25 cellular contexts compared by ENCODE assay signal in the genomic region with DNA sequence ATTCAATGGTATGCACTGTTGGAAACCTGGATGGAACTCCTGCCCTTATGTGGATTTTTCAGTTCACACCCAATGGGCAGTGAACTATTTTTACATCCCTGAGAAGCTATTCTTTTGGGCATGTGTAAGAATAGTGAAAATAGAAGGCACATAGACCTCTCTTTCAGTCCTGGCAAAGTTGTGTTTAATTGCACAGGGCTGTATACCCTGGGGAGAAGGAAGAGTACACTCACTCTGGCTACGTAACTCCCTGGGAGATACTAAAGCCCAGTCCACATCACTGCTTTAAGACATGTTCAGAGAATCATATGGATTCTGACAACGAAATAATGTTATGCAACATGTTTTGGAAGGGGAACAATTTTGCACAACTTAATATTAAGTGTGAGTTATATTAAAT.
A peak's percentile ranks its signal among the peaks of the same experiment; 100 is the strongest.
DNase-seq lines count a peak whose midpoint lies in the region; ATAC-seq, FAIRE-seq and TF ChIP-seq lines count a peak whose summit lies in the region.
"Had no signal": no experiment of that assay in that cellular context is flagged by ENCODE, and none has a peak within 500 bp of the region (broad histone marks: within the 10 kb centered on the region; RNA-seq: fewer than 3 reads in every experiment).

No MANE protein-coding gene starts in this region.

- no peak overlapping the region for H4K5ac ChIP-seq in IMR-90 (ENCODE audit: low read depth, low read length)

- 0 out of 2 replicates have a peak overlapping the region, but pooled peaks have one; percentile 23 for H3K14ac ChIP-seq in IMR-90 (replicated peaks; ENCODE audit: low read depth, low read length)

- no peak overlapping the region; the same call in 1 of the 2 replicates for H3K18ac ChIP-seq in IMR-90 (ENCODE audit: low read depth, low read length)

- H2AK9ac ChIP-seq in IMR-90 (replicated peaks; ENCODE audit: low read depth, low read length, poor library complexity) = no peak overlapping the region

- CTCF ChIA-PET in IMR-90 (lab: Yijun Ruan, JAX) = interaction anchor here (0.6 kb wide), 1 partner anchor 28 kb away, joined by 4 read pairs; no protein-coding TSS in a partner anchor

- H2BK15ac ChIP-seq in IMR-90 (ENCODE audit: low read depth, low read length) = peak overlapping the region; percentile 84; the same call in 1 of the 3 replicates

- no peak overlapping the region for H4K91ac ChIP-seq in IMR-90 (ENCODE audit: insufficient read depth, low read depth, low read length)

- peak overlapping the region; percentile 8 for H2BK5ac ChIP-seq in IMR-90 (ENCODE audit: low read depth, low read length, poor library complexity, severe bottlenecking)

- H3K79me1 ChIP-seq in IMR-90 (ENCODE audit: low read depth in 1 of 2, low read length in 2 of 2) = no peaks in the 10 kb centered on the region

- peaks cover 18% of the 10 kb centered on the region for H3K9me1 ChIP-seq in IMR-90 (ENCODE audit: insufficient read depth, low read length)

- no peaks in the 10 kb centered on the region for H3K79me2 ChIP-seq in astrocyte (ENCODE audit: insufficient read depth, low read length)

- FAIRE-seq in astrocyte (lab: Jason Lieb, UNC) = no peak

- H2BK120ac ChIP-seq in IMR-90 (ENCODE audit: low read depth, low read length) = peak overlapping the region; percentile 82; the same call in 1 of the 2 replicates

- H3K36me3 ChIP-seq in IMR-90 (ENCODE audit: control insufficient read depth, insufficient read depth, low read length) (no peaks in the 10 kb centered on the region), astrocyte (ENCODE audit: insufficient read depth, low read length) (no peaks in the 10 kb centered on the region), suprapubic skin (no peaks in the 10 kb centered on the region)
- H3K36me3 ChIP-seq: lower lobe of right lung, ovary, right atrium auricular region, stomach, transverse colon had no signal

- H3K27me3 Mint-ChIP-seq in astrocyte (ENCODE audit: low read depth, unreplicated experiment) (no peaks in the 10 kb centered on the region), nephron (ENCODE audit: low read depth) (no peaks in the 10 kb centered on the region)
- H3K27me3 Mint-ChIP-seq: activated naive CD8-positive, alpha-beta T cell treated with anti-CD3 and anti-CD28 coated beads for 36 hours had no signal

- H3K36me3 Mint-ChIP-seq in astrocyte (ENCODE audit: low read depth, unreplicated experiment) = peaks cover 2% of the 10 kb centered on the region
- peaks cover 17% of the 10 kb centered on the region for H3K36me3 Mint-ChIP-seq in nephron (ENCODE audit: low read depth)
- H3K36me3 Mint-ChIP-seq: activated naive CD8-positive, alpha-beta T cell treated with anti-CD3 and anti-CD28 coated beads for 36 hours had no signal

- no peak overlapping the region for H2AFZ ChIP-seq in IMR-90 (replicated peaks; ENCODE audit: low read length, poor library complexity)
- no peak overlapping the region for H2AFZ ChIP-seq in astrocyte (ENCODE audit: low read depth, low read length)
- H2AFZ ChIP-seq: PC-9 had no signal

- H4K8ac ChIP-seq in IMR-90 (ENCODE audit: low read depth in 2 of 2, low read length in 2 of 2) = no peak overlapping the region

- H4K20me1 ChIP-seq in IMR-90 (ENCODE audit: insufficient read depth, low read length) (no peaks in the 10 kb centered on the region), astrocyte (ENCODE audit: insufficient read depth, low read length) (no peaks in the 10 kb centered on the region)

- WGBS in IMR-90 (ENCODE audit: extremely low coverage in 2 of 2, insufficient read length in 1 of 2), 2 experiments = no CpG with 5 or more reads among the region's 2 CpGs
- 87% methylated on average over 2 of the region's 2 CpGs for WGBS in suprapubic skin

- H3K4ac ChIP-seq in IMR-90 (ENCODE audit: low read depth, low read length) = peak overlapping the region; percentile 66; the same call in 1 of the 2 replicates

- intact Hi-C loops in IMR-90 (cut with micrococcal nuclease) = no loop called here

- H3K4me3 Mint-ChIP-seq in astrocyte (ENCODE audit: unreplicated experiment) (no peak overlapping the region), nephron (no peak overlapping the region)
- H3K4me3 Mint-ChIP-seq: activated naive CD8-positive, alpha-beta T cell treated with anti-CD3 and anti-CD28 coated beads for 36 hours had no signal

- peak overlapping the region; percentile 63; the same call in 1 of the 2 replicates for H2BK20ac ChIP-seq in IMR-90 (ENCODE audit: low read depth, low read length)

- DNase-seq in NCI-H1092 treated with DMSO at 0.1 percent for 48 hours (lab: John Stamatoyannopoulos, UW) (peak; percentile 79), NCI-H1092 (lab: John Stamatoyannopoulos, UW) (no peak), IMR-90 (no peak), astrocyte (ENCODE audit: low read depth) (no peak), RPMI8226 (no peak), suprapubic skin (ENCODE audit: low spot score in 2 of 2) (no peak)
- DNase-seq: 8988T; activated CD4-positive, alpha-beta T cell treated with anti-CD3 and anti-CD28 coated beads for 48 hours; activated CD8-positive, alpha-beta memory T cell treated with anti-CD3 and anti-CD28 coated beads, Interleukin-2, amount 50 U/mL, for 48 hours; activated naive CD8-positive, alpha-beta T cell treated with anti-CD3 and anti-CD28 coated beads for 36 hours; effector CD4-positive, alpha-beta T cell; foreskin melanocyte; HCEC 1CT; hippocampal formation; Kasumi-1; lower lobe of right lung; NCI-H1048; NCI-H82; ovary; PC-9; stomach; transverse colon had no signal

- H3K4me1 Mint-ChIP-seq in astrocyte (ENCODE audit: low read depth, unreplicated experiment) = peaks cover 35% of the 10 kb centered on the region
- peaks cover 51% of the 10 kb centered on the region for H3K4me1 Mint-ChIP-seq in nephron

- H3K9me3 Mint-ChIP-seq in astrocyte (ENCODE audit: unreplicated experiment) (no peaks in the 10 kb centered on the region), nephron (no peaks in the 10 kb centered on the region)
- H3K9me3 Mint-ChIP-seq: activated naive CD8-positive, alpha-beta T cell treated with anti-CD3 and anti-CD28 coated beads for 36 hours had no signal

- H3K4me2 ChIP-seq in IMR-90 (ENCODE audit: low read depth, low read length) = no peak overlapping the region
- peak overlapping the region; percentile 42 for H3K4me2 ChIP-seq in astrocyte (ENCODE audit: low read length)
- H3K4me2 ChIP-seq: PC-9 had no signal

- in situ Hi-C loops in IMR-90 (cut with MboI; ENCODE audit: low sequenced_read_pairs) = no loop called here

- H3K9ac ChIP-seq in IMR-90 (ENCODE audit: low read depth, low read length) (no peak overlapping the region), astrocyte (ENCODE audit: low read length) (no peak overlapping the region)

- POLR2A ChIA-PET in IMR-90 (lab: Charles Lee; ENCODE audit: unreplicated experiment) = no interaction called here

- H3K9me3 ChIP-seq in IMR-90 (ENCODE audit: control insufficient read depth, insufficient read depth, low read length) = no peaks in the 10 kb centered on the region
- H3K9me3 ChIP-seq in astrocyte (ENCODE audit: insufficient read depth, low read depth, low read length) = no peaks in the 10 kb centered on the region
- H3K9me3 ChIP-seq in suprapubic skin = no peaks in the 10 kb centered on the region
- H3K9me3 ChIP-seq: lower lobe of right lung, ovary, right atrium auricular region, stomach, transverse colon had no signal

- no peak overlapping the region for H3K56ac ChIP-seq in IMR-90 (ENCODE audit: extremely low read depth, insufficient read depth, low read length)

- no peak for TF ChIP-seq EP300 in suprapubic skin (IDR thresholded peaks at IDR 0.05)

- BruUV-seq in IMR-90 (replicated peaks; lab: Mats Ljungman, UMichigan) = no TSS peak

- H2AK5ac ChIP-seq in IMR-90 (ENCODE audit: low read depth, low read length) = no peak overlapping the region; the same call in 1 of the 2 replicates

- no peaks in the 10 kb centered on the region for H3K27me3 ChIP-seq in IMR-90 (ENCODE audit: control insufficient read depth, insufficient read depth, low read length)
- H3K27me3 ChIP-seq in astrocyte (ENCODE audit: insufficient read depth, low read length) = no peaks in the 10 kb centered on the region
- H3K27me3 ChIP-seq in suprapubic skin = no peaks in the 10 kb centered on the region
- H3K27me3 ChIP-seq: ovary, right atrium auricular region, stomach, transverse colon had no signal

- H3K4me1 ChIP-seq in IMR-90 (ENCODE audit: control insufficient read depth, insufficient read depth, low read length) (peaks cover 12% of the 10 kb centered on the region), astrocyte (ENCODE audit: insufficient read depth, low read length) (peaks cover 42% of the 10 kb centered on the region), suprapubic skin (peaks cover 5% of the 10 kb centered on the region)
- H3K4me1 ChIP-seq: lower lobe of right lung had no signal

- no peak overlapping the region for H3K27ac Mint-ChIP-seq in astrocyte (ENCODE audit: unreplicated experiment)
- H3K27ac Mint-ChIP-seq in nephron = peak overlapping the region; percentile 62 to 90 (median 70)
- H3K27ac Mint-ChIP-seq: activated naive CD8-positive, alpha-beta T cell treated with anti-CD3 and anti-CD28 coated beads for 36 hours had no signal

- ATAC-seq in IMR-90 (ENCODE audit: low read depth) = no peak
- ATAC-seq in HG02981 (IDR thresholded peaks at IDR 0.05; ENCODE audit: unreplicated experiment) = no peak
- ATAC-seq: lower lobe of right lung had no signal

- TF ChIP-seq CTCF in IMR-90 (conservative IDR thresholded peaks at IDR 0.05; ENCODE audit: low read depth, low read length) (no peak), astrocyte (IDR thresholded peaks at IDR 0.05; ENCODE audit: insufficient read depth, low read depth, low read length) (no peak), nephron (IDR thresholded peaks at IDR 0.05; ENCODE audit: unreplicated experiment in 3 of 3) (no peak), suprapubic skin (IDR thresholded peaks at IDR 0.05) (no peak)

- H3K23ac ChIP-seq in IMR-90 (ENCODE audit: low read depth, low read length) = peak overlapping the region; percentile 68; the same call in 1 of the 2 replicates

- no peak for TF ChIP-seq RAD21 in IMR-90 (IDR thresholded peaks at IDR 0.05; ENCODE audit: low read length)

- dilution Hi-C loops in IMR-90 (cut with HindIII; ENCODE audit: low sequenced_read_pairs, unreplicated experiment) = no loop called here

- no peak overlapping the region for H3K27ac ChIP-seq in IMR-90 (ENCODE audit: insufficient read depth, low read length)
- no peak overlapping the region for H3K27ac ChIP-seq in astrocyte (ENCODE audit: low read depth, low read length)
- H3K27ac ChIP-seq in suprapubic skin = no peak overlapping the region
- H3K27ac ChIP-seq: lower lobe of right lung, ovary, PC-9, right atrium auricular region, stomach had no signal

- no peak overlapping the region for H3K4me3 ChIP-seq in IMR-90 (ENCODE audit: insufficient read depth, low read depth, low read length)
- no peak overlapping the region for H3K4me3 ChIP-seq in astrocyte (ENCODE audit: insufficient read depth, low read depth, low read length)
- no peak overlapping the region for H3K4me3 ChIP-seq in suprapubic skin
- H3K4me3 ChIP-seq: lower lobe of right lung, ovary, PC-9, right atrium auricular region, stomach, transverse colon had no signal

- TF ChIP-seq POLR2A in IMR-90 (IDR thresholded peaks at IDR 0.05; ENCODE audit: low read depth, low read length) (no peak), suprapubic skin (IDR thresholded peaks at IDR 0.05) (no peak)

TF ChIP-seq in IMR-90, 13 proteins besides CTCF, POLR2A, EP300 and RAD21 (continues in another document):
- no peak for TF ChIP-seq CEBPB (IDR thresholded peaks at IDR 0.05; ENCODE audit: low read depth, low read length)
- no peak for TF ChIP-seq FOS (IDR thresholded peaks at IDR 0.05; ENCODE audit: low read depth, low read length)
- no peak for TF ChIP-seq SMC3 (IDR thresholded peaks at IDR 0.05; ENCODE audit: low read depth, low read length)
